27 cellular contexts compared by ENCODE assay signal in genomic region chr20:35432430-35432735, GRCh38. TPM values are rescaled to one million over a fixed set of nuclear protein-coding genes. Genes with fewer than 3 reads are reported as not detected.
DNase-seq lines count a peak whose midpoint lies in the region; ATAC-seq, FAIRE-seq and TF ChIP-seq lines count a peak whose summit lies in the region.
"Had no signal": no experiment of that assay in that cellular context is flagged by ENCODE, and none has a peak within 500 bp of the region (broad histone marks: within the 10 kb centered on the region; RNA-seq: fewer than 3 reads in every experiment).

No MANE protein-coding gene starts in this region.

- peaks cover 30% of the 10 kb centered on the region for H3K4me1 Mint-ChIP-seq in WTC11
- H3K4me1 Mint-ChIP-seq: natural killer cell had no signal

- H3K4me3 Mint-ChIP-seq in WTC11: no peak overlapping the region
- H3K4me3 Mint-ChIP-seq: activated CD4-positive, alpha-beta memory T cell treated with anti-CD3 and anti-CD28 coated beads, Interleukin-2, amount 10 ng/mL, durations not matched to agents 7 days and 5 days; activated naive CD4-positive, alpha-beta T cell treated with anti-CD3 and anti-CD28 coated beads for 36 hours; CD14-positive monocyte; natural killer cell; stimulated activated naive CD8-positive, alpha-beta T cell treated with anti-CD3 and anti-CD28 coated beads, Interleukin-15, Interleukin-2, amounts not matched to agents 100 ng/mL and 50 ng/mL, for 24 hours had no signal

- POLR2A ChIA-PET in WTC11 (lab: Charles Lee): interaction anchor here (1.5 kb wide), 1 partner anchor 23 kb away, joined by 4 read pairs; the partner anchor contains the start of gene CEP250

- no peaks in the 10 kb centered on the region for H3K27me3 ChIP-seq in MG63
- no peaks in the 10 kb centered on the region for H3K27me3 ChIP-seq in small intestine (ENCODE audit: control insufficient read depth in 2 of 2, insufficient read depth in 2 of 2, low read length in 2 of 2)
- H3K27me3 ChIP-seq in transverse colon: no peaks in the 10 kb centered on the region
- H3K27me3 ChIP-seq: gastrocnemius medialis, tibial nerve had no signal

- no peaks in the 10 kb centered on the region; the same call in 1 of the 2 replicates for H3K27me3 Mint-ChIP-seq in WTC11 (ENCODE audit: low read depth)
- H3K27me3 Mint-ChIP-seq: activated CD4-positive, alpha-beta memory T cell treated with anti-CD3 and anti-CD28 coated beads, Interleukin-2, amount 10 ng/mL, durations not matched to agents 7 days and 5 days; stimulated activated naive CD8-positive, alpha-beta T cell treated with anti-CD3 and anti-CD28 coated beads, Interleukin-15, Interleukin-2, amounts not matched to agents 100 ng/mL and 50 ng/mL, for 24 hours had no signal

- TF ChIP-seq CTCF in GM10266 (IDR thresholded peaks at IDR 0.05; ENCODE audit: control insufficient read depth, insufficient read depth, low read depth, missing control alignments) (no peak), WTC11 (IDR thresholded peaks at IDR 0.05) (no peak), mucosa of descending colon (IDR thresholded peaks at IDR 0.05) (no peak), transverse colon (IDR thresholded peaks at IDR 0.05) (no peak)

- H3K4me3 ChIP-seq in MG63 (no peak overlapping the region), mucosa of descending colon (no peak overlapping the region), small intestine (ENCODE audit: low read depth in 1 of 2, low read length in 2 of 2) (no peak overlapping the region), transverse colon (no peak overlapping the region)
- H3K4me3 ChIP-seq: gastrocnemius medialis, GM23248, prostate gland, skin epidermis, tibial nerve had no signal

- intact Hi-C loops in mucosa of descending colon (cut with DNase I, micrococcal nuclease) (no loop called here), transverse colon (cut with DNase I; ENCODE audit: low total_unique reads) (no loop called here), posterior vena cava (cut with DNase I) (no loop called here)

- FAIRE-seq in small intestine (lab: Jason Lieb, UNC): no peak
- FAIRE-seq: GM12891 had no signal

- no peak for TF ChIP-seq POLR2A in transverse colon (IDR thresholded peaks at IDR 0.05)

- no peak overlapping the region; the same call in 1 of the 2 replicates for H3K27ac Mint-ChIP-seq in WTC11
- H3K27ac Mint-ChIP-seq: activated CD4-positive, alpha-beta memory T cell treated with anti-CD3 and anti-CD28 coated beads, Interleukin-2, amount 10 ng/mL, durations not matched to agents 7 days and 5 days; activated naive CD4-positive, alpha-beta T cell treated with anti-CD3 and anti-CD28 coated beads for 36 hours; CD14-positive monocyte; natural killer cell; stimulated activated naive CD8-positive, alpha-beta T cell treated with anti-CD3 and anti-CD28 coated beads, Interleukin-15, Interleukin-2, amounts not matched to agents 100 ng/mL and 50 ng/mL, for 24 hours had no signal

- CTCF ChIA-PET in WTC11 (lab: Charles Lee): interaction anchor here (0.8 to 3.2 kb wide), 6 partner anchors 10 to 125 kb away, joined by 3 to 33 read pairs (median 6); partner anchors contain the start of genes CEP250 and UQCC1

- 40 to 79% (median 58%) methylated on average over 1 of the region's 1 CpG for WGBS in small intestine, 3 donors
- whole genome bisulfite sequencing in transverse colon (ENCODE audit: low coverage in 1 of 2), 2 donors: 31% methylated on average over 1 of the region's 1 CpG; no CpG with 5 or more reads in 1 of the 2 donors

- H3K4me1 ChIP-seq in mucosa of descending colon (ENCODE audit: low read depth): no peaks in the 10 kb centered on the region
- H3K4me1 ChIP-seq in small intestine (ENCODE audit: control insufficient read depth in 2 of 2, insufficient read depth in 1 of 2, low read depth in 1 of 2, low read length in 1 of 2): no peaks in the 10 kb centered on the region
- no peaks in the 10 kb centered on the region for H3K4me1 ChIP-seq in transverse colon
- H3K4me1 ChIP-seq: gastrocnemius medialis, prostate gland had no signal

- no peaks in the 10 kb centered on the region for H3K36me3 ChIP-seq in MG63
- H3K36me3 ChIP-seq in mucosa of descending colon (ENCODE audit: low read depth): no peaks in the 10 kb centered on the region
- no peaks in the 10 kb centered on the region for H3K36me3 ChIP-seq in small intestine (ENCODE audit: control insufficient read depth in 2 of 2, insufficient read depth in 2 of 2, low read length in 2 of 2)
- H3K36me3 ChIP-seq in transverse colon: no peaks in the 10 kb centered on the region
- H3K36me3 ChIP-seq: gastrocnemius medialis, prostate gland, tibial nerve had no signal

- peak; percentile 60 for ATAC-seq in WTC11
- peak; percentile 46 for ATAC-seq in mucosa of descending colon
- ATAC-seq: gastrocnemius medialis, natural killer cell had no signal

- TF ChIP-seq EP300 in transverse colon (IDR thresholded peaks at IDR 0.05; ENCODE audit: low read depth): no peak

- H3K36me3 Mint-ChIP-seq in WTC11: no peaks in the 10 kb centered on the region
- H3K36me3 Mint-ChIP-seq: CD14-positive monocyte, natural killer cell had no signal

- peak; percentile 10 for DNase-seq in GM10266 (ENCODE audit: extremely low spot score)
- DNase-seq in MG63: peak; percentile 50
- no peak for DNase-seq in WTC11 (ENCODE audit: low spot score)
- DNase-seq in mucosa of descending colon: no peak
- no peak for DNase-seq in small intestine
- DNase-seq in transverse colon: no peak
- no peak for DNase-seq in posterior vena cava (ENCODE audit: low spot score)
- no peak for DNase-seq in HCEC 1CT
- DNase-seq: activated CD4-positive, alpha-beta memory T cell treated with anti-CD3 and anti-CD28 coated beads, Interleukin-2, amount 10 ng/mL, durations not matched to agents 7 days and 5 days; activated naive CD4-positive, alpha-beta T cell treated with anti-CD3 and anti-CD28 coated beads for 36 hours; activated T-cell treated with anti-CD3 and anti-CD28 coated beads, Interleukin-2, amount 50 U/mL, for 1 hour; gastrocnemius medialis; GF-D8; GM23248; KG1; natural killer cell; NCI-H1105; NCI-H2107; NCI-H524 treated with DMSO at 0.1 percent for 48 hours; Right ventricle myocardium superior had no signal

- no peaks in the 10 kb centered on the region for H3K9me3 ChIP-seq in MG63
- no peaks in the 10 kb centered on the region for H3K9me3 ChIP-seq in mucosa of descending colon
- no peaks in the 10 kb centered on the region for H3K9me3 ChIP-seq in small intestine (ENCODE audit: control insufficient read depth, low read depth)
- no peaks in the 10 kb centered on the region for H3K9me3 ChIP-seq in transverse colon
- H3K9me3 ChIP-seq: gastrocnemius medialis, prostate gland, tibial nerve had no signal

- in situ Hi-C loops in transverse colon (cut with MboI; ENCODE audit: low pct_ligation_motif_present in 1 of 4, low pct_unique_long_range_greater_than_20kb in 1 of 4, low sequenced_read_pairs in 3 of 4): loop anchor here in 2 of 4 donors (25.0 kb wide), 1 partner anchor 295 kb away; the partner anchor contains the start of gene EDEM2 (in 2 of the 2)

- H3K27ac ChIP-seq in small intestine (ENCODE audit: low read depth in 1 of 2, low read length in 1 of 2) (no peak overlapping the region), transverse colon (no peak overlapping the region)
- H3K27ac ChIP-seq: gastrocnemius medialis, GM23248, prostate gland, skin epidermis, tibial nerve, VCaP had no signal

- no peaks in the 10 kb centered on the region for H3K9me3 Mint-ChIP-seq in WTC11
- H3K9me3 Mint-ChIP-seq: activated CD4-positive, alpha-beta memory T cell treated with anti-CD3 and anti-CD28 coated beads, Interleukin-2, amount 10 ng/mL, durations not matched to agents 7 days and 5 days; activated naive CD4-positive, alpha-beta T cell treated with anti-CD3 and anti-CD28 coated beads for 36 hours; CD14-positive monocyte; natural killer cell; stimulated activated naive CD8-positive, alpha-beta T cell treated with anti-CD3 and anti-CD28 coated beads, Interleukin-15, Interleukin-2, amounts not matched to agents 100 ng/mL and 50 ng/mL, for 24 hours had no signal

TF ChIP-seq in WTC11, 78 proteins besides CTCF, POLR2A, EP300 and RAD21:
- TF ChIP-seq ETV6 (CRISPR knock-in tag; IDR thresholded peaks at IDR 0.05): no peak
- TF ChIP-seq KAT7 (CRISPR knock-in tag; IDR thresholded peaks at IDR 0.05; ENCODE audit: borderline replicate concordance): no peak
- no peak for TF ChIP-seq TEAD4 (CRISPR knock-in tag; IDR thresholded peaks at IDR 0.05)
- no peak for TF ChIP-seq ELF4 (CRISPR knock-in tag; IDR thresholded peaks at IDR 0.05; ENCODE audit: low read depth)

RNA-seq across cellular contexts. Expression of gene GDF5, which starts 5.6 kb away (rescaled TPM):
- 0.49 TPM in 1 of 2 replicates, not detected in the other for total RNA-seq in MG63 (2014; rRNA removed; shearing (Covaris generic); ENCODE audit: low replicate concordance)
- total RNA-seq in WTC11 (2021): 0.07 TPM in 1 of 3 replicates, not detected in the others
- 1 to 10 TPM in 1 of 3 donors, under 1 TPM in 1, not detected in 1; 0.24 to 2.3 TPM for total RNA-seq in mucosa of descending colon
- polyA plus RNA-seq in small intestine: under 1 TPM in 1 of 3 donors, not detected in 2; 0.07 TPM
- 1 to 10 TPM in 1 of 4 donors, under 1 TPM in 2, not detected in 1; 0.32 to 2.2 (median 0.40) TPM for total RNA-seq in transverse colon
- total RNA-seq in posterior vena cava: under 1 TPM; 0.19 to 0.51 TPM
- total RNA-seq: activated naive CD4-positive, alpha-beta T cell treated with anti-CD3 and anti-CD28 coated beads for 36 hours; gastrocnemius medialis; natural killer cell had no signal
- polyA plus RNA-seq: CD14-positive monocyte had no signal

RNA-seq across cellular contexts. Expression of gene UQCC1, which starts 20.6 kb away (rescaled TPM):
- total RNA-seq in MG63 (2014; rRNA removed; shearing (Covaris generic); ENCODE audit: low replicate concordance): 43.0 and 66.7 TPM in 2 replicates
- total RNA-seq in WTC11 (2021) (73.5 to 76.8 TPM (median 75.9 TPM) in 3 replicates), mucosa of descending colon (10 to 100 TPM; 43.7 to 88.4 (median 67.9) TPM), transverse colon (10 to 100 TPM; 24.7 to 70.8 (median 44.5) TPM), posterior vena cava (10 to 100 TPM; 32.0 to 33.5 TPM)
- polyA plus RNA-seq in small intestine: 10 to 100 TPM; 19.7 to 35.9 (median 24.2) TPM

RNA-seq across cellular contexts. Expression of gene CEP250, which starts 23.0 kb away (rescaled TPM):
- total RNA-seq in MG63 (2014; rRNA removed; shearing (Covaris generic); ENCODE audit: low replicate concordance): 37.3 and 58.8 TPM in 2 replicates
- 63.1 to 66.9 TPM (median 65.8 TPM) in 3 replicates for total RNA-seq in WTC11 (2021)
- 10 to 100 TPM; 18.1 to 37.8 (median 27.3) TPM for total RNA-seq in mucosa of descending colon
- 10 to 100 TPM in 1 of 3 donors, 1 to 10 TPM in 2; 3.0 to 11.4 (median 6.3) TPM for polyA plus RNA-seq in small intestine
- total RNA-seq in transverse colon: 10 to 100 TPM; 22.8 to 38.6 (median 28.7) TPM
- 10 to 100 TPM; 20.4 to 22.2 TPM for total RNA-seq in posterior vena cava

Comparison
In these comparisons a context has a peak if more than half of its experiments do, and no peak if none do; other contexts are left out.
1. DNase-seq: peak in GM10266 (single experiment) and MG63 (single experiment); none in WTC11 (single experiment), mucosa of descending colon (0 of 3), small intestine (single experiment), transverse colon (single experiment), posterior vena cava (single experiment) and HCEC 1CT (single experiment).